Comparison of ENCODE assay signal across 8 cellular contexts in the genomic region with DNA sequence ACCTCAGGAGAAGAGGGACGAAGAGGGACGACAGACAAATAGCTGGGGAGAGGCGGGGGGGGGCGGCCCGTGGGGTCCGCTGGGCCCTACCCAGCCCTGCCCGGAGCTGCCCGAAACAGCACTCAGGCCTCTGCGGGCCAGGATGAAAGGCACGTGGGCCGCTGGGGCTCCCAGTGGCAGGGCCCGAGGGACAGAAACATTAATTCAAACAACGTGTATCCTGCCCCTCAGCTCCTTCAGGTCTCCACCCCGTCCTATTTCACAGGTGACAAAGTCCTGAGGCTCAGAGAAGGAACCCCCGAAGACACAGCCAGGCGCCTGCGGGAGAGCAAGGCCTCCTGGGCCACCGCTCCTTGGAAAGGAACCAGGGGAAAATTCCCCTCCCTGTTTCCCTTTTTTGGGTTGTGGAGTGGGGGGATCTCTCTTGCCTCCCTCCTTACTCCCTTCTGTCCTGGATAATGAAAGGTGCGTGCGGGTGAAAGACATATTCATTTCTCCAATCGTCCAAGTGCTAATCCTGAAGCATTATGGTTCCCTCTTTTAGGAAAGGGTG.
DNase-seq lines count a peak whose midpoint lies in the region; ATAC-seq and TF ChIP-seq lines count a peak whose summit lies in the region.

No MANE protein-coding gene starts in this region.

- no peak for TF ChIP-seq EP300 in ovary (IDR thresholded peaks at IDR 0.05)

- intact Hi-C loops in dendritic cell treated with granulocyte-macrophage colony-stimulating factor and Interleukin-4, amounts not matched to agents 40 ng/mL and 50 ng/mL, for 4 days (cut with micrococcal nuclease), result no loop called here
- intact Hi-C loops in ovary (cut with DNase I) (no loop called here), body of pancreas (cut with DNase I) (no loop called here)

- no peaks in the 10 kb centered on the region for H3K36me3 ChIP-seq in ovary
- no peaks in the 10 kb centered on the region for H3K36me3 ChIP-seq in body of pancreas (replicated peaks in 1 of 2; ENCODE audit: insufficient read depth in 1 of 2, low read depth in 2 of 2)

- H3K9me3 ChIP-seq in ovary (no peaks in the 10 kb centered on the region), body of pancreas (no peaks in the 10 kb centered on the region)

- WGBS in ovary, 3 donors, result 27 to 38% (median 31%) methylated on average over 18 to 21 of the region's 21 CpGs
- WGBS in body of pancreas, 2 donors, result 46 to 77% methylated on average over 9 to 20 of the region's 21 CpGs

- no peak for DNase-seq in ovary
- no peak for DNase-seq in NCI-H2029 treated with DMSO at 0.1 percent for 48 hours (lab: John Stamatoyannopoulos, UW)
- no peak for DNase-seq in activated CD8-positive, alpha-beta memory T cell treated with anti-CD3 and anti-CD28 coated beads for 24 hours
- no peak for DNase-seq in body of pancreas

- H3K27ac ChIP-seq in ovary (no peak overlapping the region), body of pancreas (no peak overlapping the region)

- TF ChIP-seq POLR2A in ovary (IDR thresholded peaks at IDR 0.05) (no peak), body of pancreas (IDR thresholded peaks at IDR 0.05) (no peak)

- peak overlapping the region; percentile 45 for H3K4me3 ChIP-seq in ovary
- H3K4me3 ChIP-seq in body of pancreas, result peak overlapping the region in 1 of 2 donors; percentile 14

- H3K27me3 Mint-ChIP-seq in dendritic cell treated with granulocyte-macrophage colony-stimulating factor and Interleukin-4, amounts not matched to agents 40 ng/mL and 50 ng/mL, for 4 days, result peaks cover 61% of the 10 kb centered on the region

- peak; percentile 48 for ATAC-seq in GM18498 (IDR thresholded peaks at IDR 0.05; ENCODE audit: unreplicated experiment)
- peak; percentile 35 for ATAC-seq in HG02938 (IDR thresholded peaks at IDR 0.05; ENCODE audit: unreplicated experiment)
- ATAC-seq in body of pancreas, result no peak
- no peak for ATAC-seq in GM18873 (IDR thresholded peaks at IDR 0.05; ENCODE audit: low FRiP score, unreplicated experiment)

- no peaks in the 10 kb centered on the region for H3K9me3 Mint-ChIP-seq in dendritic cell treated with granulocyte-macrophage colony-stimulating factor and Interleukin-4, amounts not matched to agents 40 ng/mL and 50 ng/mL, for 4 days

- peak overlapping the region; percentile 65 for H3K4me3 Mint-ChIP-seq in dendritic cell treated with granulocyte-macrophage colony-stimulating factor and Interleukin-4, amounts not matched to agents 40 ng/mL and 50 ng/mL, for 4 days

- TF ChIP-seq CTCF in ovary (IDR thresholded peaks at IDR 0.05), result no peak
- TF ChIP-seq CTCF in body of pancreas (IDR thresholded peaks at IDR 0.05), result no peak

- peak overlapping the region; percentile 52 for H3K27ac Mint-ChIP-seq in dendritic cell treated with granulocyte-macrophage colony-stimulating factor and Interleukin-4, amounts not matched to agents 40 ng/mL and 50 ng/mL, for 4 days

- H3K4me1 Mint-ChIP-seq in dendritic cell treated with granulocyte-macrophage colony-stimulating factor and Interleukin-4, amounts not matched to agents 40 ng/mL and 50 ng/mL, for 4 days (ENCODE audit: low read depth), result peaks cover 12% of the 10 kb centered on the region

- H3K36me3 Mint-ChIP-seq in dendritic cell treated with granulocyte-macrophage colony-stimulating factor and Interleukin-4, amounts not matched to agents 40 ng/mL and 50 ng/mL, for 4 days (ENCODE audit: low read depth), result no peaks in the 10 kb centered on the region

- no peaks in the 10 kb centered on the region for H3K27me3 ChIP-seq in ovary
- H3K27me3 ChIP-seq in body of pancreas, result peaks cover 5 to 24% of the 10 kb centered on the region in 2 donors

- no peaks in the 10 kb centered on the region for H3K4me1 ChIP-seq in ovary (ENCODE audit: insufficient read depth)
- H3K4me1 ChIP-seq in body of pancreas, result peaks cover 16% of the 10 kb centered on the region

Comparison
In these comparisons a context has a peak if more than half of its experiments do, and no peak if none do; other contexts are left out.
1. ATAC-seq: peak in GM18498 (single experiment) and HG02938 (single experiment); none in body of pancreas (single experiment) and GM18873 (single experiment).